ENCODE assay signal across 7 cellular contexts in the genomic region with DNA sequence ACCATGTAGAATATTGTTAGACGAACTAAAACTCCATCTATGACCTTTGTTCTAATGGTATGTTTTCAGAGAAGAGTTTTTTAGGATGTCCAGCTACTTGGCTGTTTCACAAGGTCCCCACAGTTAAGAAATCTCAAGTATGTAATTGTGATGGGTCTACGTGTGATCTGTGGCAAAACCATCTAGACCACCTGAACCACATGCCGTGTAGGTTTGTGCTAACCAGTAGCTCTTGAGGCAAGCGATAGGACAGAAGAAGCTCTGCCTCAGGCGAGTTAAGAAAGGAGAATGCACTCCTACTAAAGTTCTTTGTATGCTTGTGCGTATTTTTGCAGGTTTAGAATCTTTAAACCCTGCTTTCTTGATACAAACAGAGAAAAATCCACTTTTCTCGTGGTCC.
"Had no signal": no experiment of that assay in that cellular context is flagged by ENCODE, and none has a peak within 500 bp of the region (broad histone marks: within the 10 kb centered on the region; RNA-seq: fewer than 3 reads in every experiment).

No MANE protein-coding gene starts in this region.

- H3K9me3 ChIP-seq: HAP-1 had no signal

- H3K36me3 ChIP-seq: HAP-1 had no signal

- H3K9me3 Mint-ChIP-seq: HFFc6, IgD-negative memory B cell had no signal

- ATAC-seq: HCT116 had no signal

- H3K36me3 Mint-ChIP-seq: IgD-negative memory B cell had no signal

- H3K27ac Mint-ChIP-seq: HFFc6, IgD-negative memory B cell had no signal

- H2AFZ ChIP-seq: GM23248 had no signal

- H3K27ac ChIP-seq: GM23248 had no signal

- H3K27me3 Mint-ChIP-seq: IgD-negative memory B cell had no signal

- H3K4me1 ChIP-seq: HAP-1 had no signal

- H3K4me3 Mint-ChIP-seq: HFFc6, IgD-negative memory B cell had no signal

- H3K4me3 ChIP-seq: GM23248, HAP-1 had no signal

- DNase-seq: GM23248, GOT3, H7, HFFc6 had no signal

- H3K9ac ChIP-seq: GM23248 had no signal
